ENCODE assay signal across 1 cellular context in the genomic region with DNA sequence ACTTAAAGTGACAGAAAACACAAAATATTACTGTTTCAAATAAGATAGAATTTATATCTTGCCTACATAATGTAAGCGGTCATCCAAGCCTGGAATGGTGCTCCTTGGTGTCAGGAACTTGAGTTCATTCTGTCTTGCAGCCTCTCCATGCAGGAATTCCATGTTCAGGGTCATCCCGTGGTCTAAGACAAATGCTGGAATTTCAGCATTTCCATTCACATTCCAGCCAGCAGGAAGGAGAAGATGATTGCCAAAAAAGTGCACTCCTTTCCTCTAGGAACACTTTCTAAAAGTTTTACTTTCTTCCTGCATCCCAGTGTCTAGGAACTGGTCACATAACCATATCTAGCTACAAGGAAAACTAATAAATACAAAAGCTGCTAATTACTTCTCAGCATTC.
TF ChIP-seq lines count a peak whose summit lies in the region.

No MANE protein-coding gene starts in this region.

TF ChIP-seq in GM23338, 12 proteins besides CTCF, POLR2A, EP300 and RAD21:
- TF ChIP-seq, protein P1, sequence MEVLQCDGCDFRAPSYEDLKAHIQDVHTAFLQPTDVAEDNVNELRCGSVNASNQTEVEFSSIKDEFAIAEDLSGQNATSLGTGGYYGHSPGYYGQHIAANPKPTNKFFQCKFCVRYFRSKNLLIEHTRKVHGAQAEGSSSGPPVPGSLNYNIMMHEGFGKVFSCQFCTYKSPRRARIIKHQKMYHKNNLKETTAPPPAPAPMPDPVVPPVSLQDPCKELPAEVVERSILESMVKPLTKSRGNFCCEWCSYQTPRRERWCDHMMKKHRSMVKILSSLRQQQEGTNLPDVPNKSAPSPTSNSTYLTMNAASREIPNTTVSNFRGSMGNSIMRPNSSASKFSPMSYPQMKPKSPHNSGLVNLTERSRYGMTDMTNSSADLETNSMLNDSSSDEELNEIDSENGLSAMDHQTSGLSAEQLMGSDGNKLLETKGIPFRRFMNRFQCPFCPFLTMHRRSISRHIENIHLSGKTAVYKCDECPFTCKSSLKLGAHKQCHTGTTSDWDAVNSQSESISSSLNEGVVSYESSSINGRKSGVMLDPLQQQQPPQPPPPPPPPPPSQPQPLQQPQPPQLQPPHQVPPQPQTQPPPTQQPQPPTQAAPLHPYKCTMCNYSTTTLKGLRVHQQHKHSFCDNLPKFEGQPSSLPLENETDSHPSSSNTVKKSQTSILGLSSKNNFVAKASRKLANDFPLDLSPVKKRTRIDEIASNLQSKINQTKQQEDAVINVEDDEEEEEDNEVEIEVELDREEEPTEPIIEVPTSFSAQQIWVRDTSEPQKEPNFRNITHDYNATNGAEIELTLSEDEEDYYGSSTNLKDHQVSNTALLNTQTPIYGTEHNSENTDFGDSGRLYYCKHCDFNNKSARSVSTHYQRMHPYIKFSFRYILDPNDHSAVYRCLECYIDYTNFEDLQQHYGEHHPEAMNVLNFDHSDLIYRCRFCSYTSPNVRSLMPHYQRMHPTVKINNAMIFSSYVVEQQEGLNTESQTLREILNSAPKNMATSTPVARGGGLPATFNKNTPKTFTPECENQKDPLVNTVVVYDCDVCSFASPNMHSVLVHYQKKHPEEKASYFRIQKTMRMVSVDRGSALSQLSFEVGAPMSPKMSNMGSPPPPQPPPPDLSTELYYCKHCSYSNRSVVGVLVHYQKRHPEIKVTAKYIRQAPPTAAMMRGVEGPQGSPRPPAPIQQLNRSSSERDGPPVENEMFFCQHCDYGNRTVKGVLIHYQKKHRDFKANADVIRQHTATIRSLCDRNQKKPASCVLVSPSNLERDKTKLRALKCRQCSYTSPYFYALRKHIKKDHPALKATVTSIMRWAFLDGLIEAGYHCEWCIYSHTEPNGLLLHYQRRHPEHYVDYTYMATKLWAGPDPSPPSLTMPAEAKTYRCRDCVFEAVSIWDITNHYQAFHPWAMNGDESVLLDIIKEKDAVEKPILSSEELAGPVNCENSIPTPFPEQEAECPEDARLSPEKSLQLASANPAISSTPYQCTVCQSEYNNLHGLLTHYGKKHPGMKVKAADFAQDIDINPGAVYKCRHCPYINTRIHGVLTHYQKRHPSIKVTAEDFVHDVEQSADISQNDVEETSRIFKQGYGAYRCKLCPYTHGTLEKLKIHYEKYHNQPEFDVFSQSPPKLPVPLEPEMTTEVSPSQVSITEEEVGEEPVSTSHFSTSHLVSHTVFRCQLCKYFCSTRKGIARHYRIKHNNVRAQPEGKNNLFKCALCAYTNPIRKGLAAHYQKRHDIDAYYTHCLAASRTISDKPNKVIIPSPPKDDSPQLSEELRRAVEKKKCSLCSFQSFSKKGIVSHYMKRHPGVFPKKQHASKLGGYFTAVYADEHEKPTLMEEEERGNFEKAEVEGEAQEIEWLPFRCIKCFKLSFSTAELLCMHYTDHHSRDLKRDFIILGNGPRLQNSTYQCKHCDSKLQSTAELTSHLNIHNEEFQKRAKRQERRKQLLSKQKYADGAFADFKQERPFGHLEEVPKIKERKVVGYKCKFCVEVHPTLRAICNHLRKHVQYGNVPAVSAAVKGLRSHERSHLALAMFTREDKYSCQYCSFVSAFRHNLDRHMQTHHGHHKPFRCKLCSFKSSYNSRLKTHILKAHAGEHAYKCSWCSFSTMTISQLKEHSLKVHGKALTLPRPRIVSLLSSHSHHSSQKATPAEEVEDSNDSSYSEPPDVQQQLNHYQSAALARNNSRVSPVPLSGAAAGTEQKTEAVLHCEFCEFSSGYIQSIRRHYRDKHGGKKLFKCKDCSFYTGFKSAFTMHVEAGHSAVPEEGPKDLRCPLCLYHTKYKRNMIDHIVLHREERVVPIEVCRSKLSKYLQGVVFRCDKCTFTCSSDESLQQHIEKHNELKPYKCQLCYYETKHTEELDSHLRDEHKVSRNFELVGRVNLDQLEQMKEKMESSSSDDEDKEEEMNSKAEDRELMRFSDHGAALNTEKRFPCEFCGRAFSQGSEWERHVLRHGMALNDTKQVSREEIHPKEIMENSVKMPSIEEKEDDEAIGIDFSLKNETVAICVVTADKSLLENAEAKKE (CRISPR knock-in tag; IDR thresholded peaks at IDR 0.05): peak; percentile 75
- TF ChIP-seq, protein P2, sequence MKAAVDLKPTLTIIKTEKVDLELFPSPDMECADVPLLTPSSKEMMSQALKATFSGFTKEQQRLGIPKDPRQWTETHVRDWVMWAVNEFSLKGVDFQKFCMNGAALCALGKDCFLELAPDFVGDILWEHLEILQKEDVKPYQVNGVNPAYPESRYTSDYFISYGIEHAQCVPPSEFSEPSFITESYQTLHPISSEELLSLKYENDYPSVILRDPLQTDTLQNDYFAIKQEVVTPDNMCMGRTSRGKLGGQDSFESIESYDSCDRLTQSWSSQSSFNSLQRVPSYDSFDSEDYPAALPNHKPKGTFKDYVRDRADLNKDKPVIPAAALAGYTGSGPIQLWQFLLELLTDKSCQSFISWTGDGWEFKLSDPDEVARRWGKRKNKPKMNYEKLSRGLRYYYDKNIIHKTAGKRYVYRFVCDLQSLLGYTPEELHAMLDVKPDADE (IDR thresholded peaks at IDR 0.05): no peak
TF ChIP-seq in GM23338: peak in this region for 1.
